ENCODE assay signal across 8 cellular contexts in the genomic region with DNA sequence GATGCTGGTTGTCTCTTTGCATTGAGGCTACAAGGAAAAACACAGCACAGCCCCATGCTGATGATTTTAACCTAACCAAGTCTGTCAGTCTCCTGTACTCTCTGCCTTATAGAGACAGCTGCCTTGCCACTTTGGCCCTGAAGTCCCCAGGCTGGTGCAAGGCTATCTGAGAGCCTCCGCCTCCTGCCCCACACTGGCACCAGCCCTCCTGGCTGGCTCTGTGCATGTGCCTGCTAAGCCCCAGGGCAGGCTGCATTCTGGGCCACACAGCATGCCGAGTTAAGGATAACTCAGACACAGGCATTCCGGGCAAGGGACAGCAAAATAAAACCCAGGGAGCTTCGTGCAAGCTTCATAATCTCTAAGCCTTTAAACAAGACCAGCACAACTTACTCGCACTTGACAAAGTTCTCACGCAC. TPM values are rescaled to one million over a fixed set of nuclear protein-coding genes. Genes with fewer than 3 reads are reported as not detected.
DNase-seq lines count a peak whose midpoint lies in the region; ATAC-seq and TF ChIP-seq lines count a peak whose summit lies in the region.

No MANE protein-coding gene starts in this region.

- H3F3A ChIP-seq in SU-DHL-6 (ENCODE audit: insufficient read depth) = peaks cover 31% of the 10 kb centered on the region

- TF ChIP-seq CTCF in heart left ventricle (IDR thresholded peaks at IDR 0.05) (no peak), SU-DHL-6 (IDR thresholded peaks at IDR 0.05; ENCODE audit: insufficient read depth, low read length, poor library complexity, severe bottlenecking) (no peak)

- H3K79me2 ChIP-seq in SU-DHL-6 (ENCODE audit: insufficient read depth, low read length) = peaks cover 56% of the 10 kb centered on the region

- 65 to 78% (median 77%) methylated on average over 5 to 6 of the region's 6 CpGs for WGBS in heart left ventricle, 4 donors
- WGBS in esophagus, 2 donors = 41% methylated on average over 6 of the region's 6 CpGs

- peak overlapping the region; percentile 90 for H3K4me2 ChIP-seq in SU-DHL-6 (ENCODE audit: low read depth, low read length, poor library complexity, severe bottlenecking)

- DNase-seq in heart left ventricle (peak in 3 of 5 donors; percentile 27 to 68 (median 28)), left ventricle myocardium superior (no peak), NCI-H1436 (lab: John Stamatoyannopoulos, UW) (no peak), HuH-7.5 (ENCODE audit: low spot score) (no peak)
- DNase-seq in stimulated activated naive B cell treated with anti-CD40 and anti-IgM and Interleukin-4, amounts not matched to agents 10 μg/mL and 1 μg/mL and 100 μg/mL, for 72 hours = no peak

- H3K9ac ChIP-seq in SU-DHL-6 (ENCODE audit: low read length) = peak overlapping the region; percentile 76

- intact Hi-C loops in heart left ventricle (cut with DNase I) (loop anchor here in 5 of 10 donors (5.0 to 10.0 kb wide), 5 partner anchors 153 to 897 kb away; no protein-coding TSS in a partner anchor), left ventricle myocardium superior (cut with micrococcal nuclease) (no loop called here)

- H3K27me3 Mint-ChIP-seq in stimulated activated naive B cell treated with anti-CD40 and anti-IgM and Interleukin-4, amounts not matched to agents 10 μg/mL and 1 μg/mL and 100 μg/mL, for 72 hours = no peaks in the 10 kb centered on the region

- H3K9me3 Mint-ChIP-seq in stimulated activated naive B cell treated with anti-CD40 and anti-IgM and Interleukin-4, amounts not matched to agents 10 μg/mL and 1 μg/mL and 100 μg/mL, for 72 hours = no peaks in the 10 kb centered on the region

- TF ChIP-seq POLR2A in heart left ventricle (IDR thresholded peaks at IDR 0.05) = no peak

- H3K4me1 ChIP-seq in heart left ventricle (peaks cover 0 to 79% (median 8%) of the 10 kb centered on the region in 12 donors), esophagus (ENCODE audit: control insufficient read depth in 2 of 2, insufficient read depth in 2 of 2, low read length in 1 of 2) (peaks cover 0 to 8% of the 10 kb centered on the region in 2 donors)

- H3K36me3 ChIP-seq in heart left ventricle (no peaks in the 10 kb centered on the region), SU-DHL-6 (ENCODE audit: low read length) (0 out of 2 replicates have a peak, but pooled peaks cover 5% of the 10 kb centered on the region), esophagus (ENCODE audit: control insufficient read depth in 2 of 2, insufficient read depth in 2 of 2, low read length in 1 of 2) (no peaks in the 10 kb centered on the region)

- no peaks in the 10 kb centered on the region for H3K9me2 ChIP-seq in SU-DHL-6 (replicated peaks; ENCODE audit: insufficient read depth, low read length)

- H4K20me1 ChIP-seq in SU-DHL-6 (ENCODE audit: low read depth, low read length) = no peaks in the 10 kb centered on the region; the same call in 1 of the 2 replicates

- H3K27me3 ChIP-seq in heart left ventricle = peaks cover 0 to 11% (median 0%) of the 10 kb centered on the region in 9 donors
- H3K27me3 ChIP-seq in SU-DHL-6 (ENCODE audit: low read length) = no peaks in the 10 kb centered on the region
- H3K27me3 ChIP-seq in esophagus (ENCODE audit: control insufficient read depth in 1 of 2, insufficient read depth in 2 of 2, low read length in 2 of 2) = no peaks in the 10 kb centered on the region

- ATAC-seq in heart left ventricle (no peak), left ventricle myocardium superior (no peak), HG02840 (IDR thresholded peaks at IDR 0.05; ENCODE audit: low FRiP score, unreplicated experiment) (no peak)
- peak; percentile 6 to 8 for ATAC-seq in stimulated activated naive B cell treated with anti-CD40 and anti-IgM and Interleukin-4, amounts not matched to agents 10 μg/mL and 1 μg/mL and 100 μg/mL, for 72 hours (replicated peaks)

- peak overlapping the region; percentile 88 to 91 for H3K4me3 Mint-ChIP-seq in stimulated activated naive B cell treated with anti-CD40 and anti-IgM and Interleukin-4, amounts not matched to agents 10 μg/mL and 1 μg/mL and 100 μg/mL, for 72 hours

- no peak overlapping the region for H2AFZ ChIP-seq in SU-DHL-6 (ENCODE audit: low read depth, low read length, severe bottlenecking)

- H3K36me3 Mint-ChIP-seq in stimulated activated naive B cell treated with anti-CD40 and anti-IgM and Interleukin-4, amounts not matched to agents 10 μg/mL and 1 μg/mL and 100 μg/mL, for 72 hours = peaks cover 31 to 40% of the 10 kb centered on the region in 2 donors

- H3K27ac Mint-ChIP-seq in stimulated activated naive B cell treated with anti-CD40 and anti-IgM and Interleukin-4, amounts not matched to agents 10 μg/mL and 1 μg/mL and 100 μg/mL, for 72 hours = peak overlapping the region; percentile 98

- H3K9me3 ChIP-seq in heart left ventricle = no peaks in the 10 kb centered on the region
- no peaks in the 10 kb centered on the region for H3K9me3 ChIP-seq in SU-DHL-6 (ENCODE audit: insufficient read depth, low read length)
- no peaks in the 10 kb centered on the region for H3K9me3 ChIP-seq in esophagus (ENCODE audit: control insufficient read depth in 2 of 2, insufficient read depth in 1 of 2, low read depth in 1 of 2, low read length in 1 of 2)

- H3K4me3 ChIP-seq in heart left ventricle = peak overlapping the region in 8 of 12 donors; percentile 3 to 68 (median 34)
- H3K4me3 ChIP-seq in SU-DHL-6 (ENCODE audit: insufficient read depth, low read length, poor library complexity, severe bottlenecking) = peak overlapping the region; percentile 85
- peak overlapping the region; percentile 27 to 28 for H3K4me3 ChIP-seq in esophagus (ENCODE audit: low read depth in 1 of 2, low read length in 2 of 2)

- H3K4me1 Mint-ChIP-seq in stimulated activated naive B cell treated with anti-CD40 and anti-IgM and Interleukin-4, amounts not matched to agents 10 μg/mL and 1 μg/mL and 100 μg/mL, for 72 hours = peaks cover 46 to 77% of the 10 kb centered on the region in 2 donors

- peak overlapping the region in 3 of 12 donors; percentile 33 to 86 (median 50) for H3K27ac ChIP-seq in heart left ventricle
- H3K27ac ChIP-seq in SU-DHL-6 (ENCODE audit: low read depth, low read length) = peak overlapping the region; percentile 98
- H3K27ac ChIP-seq in esophagus (ENCODE audit: low read depth in 2 of 2, low read length in 1 of 2) = peak overlapping the region; percentile 58 to 62

RNA-seq across cellular contexts. Expression of gene RUNX1, which starts 0.9 kb away (rescaled TPM):
- total RNA-seq in heart left ventricle = 10 to 100 TPM in 2 of 9 donors, 1 to 10 TPM in 7; 1.5 to 54.5 (median 4.9) TPM
- polyA plus RNA-seq in heart left ventricle = 1 to 10 TPM in 1 of 2 donors, under 1 TPM in 1; 0.61 to 1.9 TPM
- 2.2 TPM for total RNA-seq in left ventricle myocardium superior
- polyA plus RNA-seq in esophagus = 1 to 10 TPM; 4.4 to 6.4 TPM

Comparison
In these comparisons a context has a peak if more than half of its experiments do, and no peak if none do; other contexts are left out.
1. DNase-seq: peak in heart left ventricle (3 of 5); none in left ventricle myocardium superior (single experiment), stimulated activated naive B cell treated with anti-CD40 and anti-IgM and Interleukin-4, amounts not matched to agents 10 μg/mL and 1 μg/mL and 100 μg/mL, for 72 hours (single experiment), NCI-H1436 (single experiment) and HuH-7.5 (single experiment).
2. ATAC-seq: peak in stimulated activated naive B cell treated with anti-CD40 and anti-IgM and Interleukin-4, amounts not matched to agents 10 μg/mL and 1 μg/mL and 100 μg/mL, for 72 hours (2 of 2); none in heart left ventricle (0 of 4), left ventricle myocardium superior (single experiment) and HG02840 (single experiment).
3. H3K4me3 ChIP-seq: peak in every context shown above with its lines; median percentile 85 in SU-DHL-6; 34 in heart left ventricle; 28 in esophagus.